In the genomic region with DNA sequence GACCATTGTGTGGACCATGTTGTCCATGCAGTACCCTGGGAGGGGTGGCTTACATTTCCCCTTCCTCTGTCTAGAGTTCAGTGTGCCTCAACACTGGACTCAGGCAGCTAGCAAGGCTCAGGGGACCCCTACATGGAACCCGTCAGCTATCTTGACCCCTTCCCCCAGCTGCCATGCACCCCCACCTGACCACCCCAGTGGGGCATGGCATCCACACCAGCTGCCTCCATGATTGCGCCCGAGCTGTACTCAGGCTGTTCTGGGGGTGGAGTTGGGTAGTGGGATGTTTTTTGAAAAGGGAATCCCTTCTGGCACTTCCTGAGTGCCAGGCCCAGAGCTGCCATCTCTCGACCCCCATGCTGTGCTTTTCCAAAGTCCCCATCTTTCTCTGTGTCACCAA, we compare ENCODE assay signal across 3 cellular contexts. TPM values are rescaled to one million over a fixed set of nuclear protein-coding genes. Genes with fewer than 3 reads are reported as not detected.
"Had no signal": no experiment of that assay in that cellular context is flagged by ENCODE, and none has a peak within 500 bp of the region (broad histone marks: within the 10 kb centered on the region; RNA-seq: fewer than 3 reads in every experiment).

No MANE protein-coding gene starts in this region.

RNA-seq across cellular contexts. Expression of gene SYT15B, which starts 1.8 kb away (rescaled TPM):
- total RNA-seq: PC-3, SK-MEL-5 had no signal
- polyA plus RNA-seq: SK-N-SH had no signal
